In the genomic region with DNA sequence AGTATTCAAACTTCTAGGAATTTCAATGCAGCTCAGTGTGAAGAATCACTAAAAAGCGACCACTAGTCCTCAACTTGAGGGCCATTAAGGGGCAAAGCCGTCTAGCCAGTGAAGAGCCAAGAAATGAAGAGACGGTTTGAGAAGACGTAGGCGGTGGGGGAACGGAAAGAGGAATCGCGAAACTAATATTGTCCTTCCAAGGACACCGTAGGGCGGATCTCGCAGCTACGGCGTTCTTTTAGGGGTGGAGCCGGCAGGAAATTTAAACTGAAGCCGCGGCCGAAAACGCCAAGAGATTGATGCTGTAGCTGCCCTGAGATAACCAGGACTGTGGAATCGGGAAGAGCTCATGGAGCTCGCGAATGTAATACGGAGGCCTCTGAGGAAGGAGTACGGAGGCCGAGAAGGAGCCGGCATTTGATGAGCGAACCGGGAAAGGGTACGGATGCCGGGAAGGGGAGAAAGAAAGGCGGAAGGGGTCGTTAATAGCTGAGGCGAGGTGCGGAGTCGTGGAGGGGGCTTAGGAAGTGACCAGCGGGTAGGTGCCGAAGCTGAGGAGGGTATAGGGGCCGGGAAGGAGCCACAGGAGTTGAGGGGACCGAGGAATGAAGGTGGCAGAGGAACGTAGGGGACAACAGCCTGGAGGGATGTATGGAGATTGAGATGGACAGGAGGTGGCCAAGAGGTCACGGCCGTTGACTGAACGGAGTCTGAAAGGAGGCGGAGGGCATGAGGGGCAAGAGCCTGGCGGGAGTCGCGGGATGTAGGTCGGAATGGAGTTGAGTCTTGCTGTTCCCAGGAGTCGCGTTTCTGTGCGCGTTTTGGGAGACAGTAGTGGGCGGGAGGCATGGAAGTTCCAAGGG, we compare ENCODE assay signal across 8 cellular contexts. TPM values are rescaled to one million over a fixed set of nuclear protein-coding genes. Genes with fewer than 3 reads are reported as not detected.
DNase-seq lines count a peak whose midpoint lies in the region; ATAC-seq and TF ChIP-seq lines count a peak whose summit lies in the region.

DBF4B (plus strand) TSS at position 265 of the 863 bp plus-strand sequence; CDS start at position 421, 156 bp downstream.

- no peaks in the 10 kb centered on the region for H3K9me3 ChIP-seq in MG63
- H3K9me3 ChIP-seq in RWPE2 (ENCODE audit: severe bottlenecking): no peaks in the 10 kb centered on the region

- ATAC-seq in GM18907 (IDR thresholded peaks at IDR 0.05; ENCODE audit: unreplicated experiment): peak; percentile 71
- ATAC-seq in RWPE2 (ENCODE audit: low read depth): peak; percentile 77

- intact Hi-C loops in activated T-helper 2 cell treated with anti-CD3 and anti-CD28 coated beads, Interferon-gamma antibody, Interleukin-2, Interleukin-4, amounts not matched to agents 10 μg/mL and 5 μg/mL and 100 μg/mL, durations not matched to agents 14 hours and 24 hours and 36 hours (cut with micrococcal nuclease): loop anchor here (1.0 kb wide), 1 partner anchor 19 kb away; the partner anchor contains the start of gene CCDC43

- peak within 1 kb of the TSS; percentile 60 for H3K27ac ChIP-seq in RWPE2 (ENCODE audit: poor library complexity, severe bottlenecking)

- H3K9me3 Mint-ChIP-seq in activated T-helper 2 cell treated with anti-CD3 and anti-CD28 coated beads, Interferon-gamma antibody, Interleukin-2, Interleukin-4, amounts not matched to agents 10 μg/mL and 5 μg/mL and 100 μg/mL, durations not matched to agents 14 hours and 24 hours and 36 hours: no peaks in the 10 kb centered on the region
- no peaks in the 10 kb centered on the region for H3K9me3 Mint-ChIP-seq in nephron progenitor cell

- no peak within 1 kb of the TSS for H3K27ac Mint-ChIP-seq in activated T-helper 2 cell treated with anti-CD3 and anti-CD28 coated beads, Interferon-gamma antibody, Interleukin-2, Interleukin-4, amounts not matched to agents 10 μg/mL and 5 μg/mL and 100 μg/mL, durations not matched to agents 14 hours and 24 hours and 36 hours
- no peak within 1 kb of the TSS for H3K27ac Mint-ChIP-seq in nephron progenitor cell

- peaks cover 4% of the 10 kb centered on the region for H3K36me3 Mint-ChIP-seq in activated T-helper 2 cell treated with anti-CD3 and anti-CD28 coated beads, Interferon-gamma antibody, Interleukin-2, Interleukin-4, amounts not matched to agents 10 μg/mL and 5 μg/mL and 100 μg/mL, durations not matched to agents 14 hours and 24 hours and 36 hours (ENCODE audit: low read depth)
- peaks cover 8% of the 10 kb centered on the region for H3K36me3 Mint-ChIP-seq in nephron progenitor cell (ENCODE audit: low read depth)

- peaks cover 4% of the 10 kb centered on the region; the same call in 1 of the 2 replicates for H3K36me3 ChIP-seq in MG63
- H3K36me3 ChIP-seq in RWPE2 (ENCODE audit: low read depth): peaks cover 4% of the 10 kb centered on the region

- H3K27me3 Mint-ChIP-seq in activated T-helper 2 cell treated with anti-CD3 and anti-CD28 coated beads, Interferon-gamma antibody, Interleukin-2, Interleukin-4, amounts not matched to agents 10 μg/mL and 5 μg/mL and 100 μg/mL, durations not matched to agents 14 hours and 24 hours and 36 hours (ENCODE audit: low read depth): peaks cover 6% of the 10 kb centered on the region
- H3K27me3 Mint-ChIP-seq in nephron progenitor cell (ENCODE audit: low read depth, poor library complexity): peaks cover 19% of the 10 kb centered on the region

- H3K4me1 ChIP-seq in RWPE2 (ENCODE audit: insufficient read depth, poor library complexity, severe bottlenecking): peaks cover 8% of the 10 kb centered on the region

- H3K4me3 ChIP-seq in MG63 (peak within 1 kb of the TSS; percentile 90), RWPE2 (ENCODE audit: severe bottlenecking) (peak within 1 kb of the TSS; percentile 70), fibroblast of villous mesenchyme (ENCODE audit: low read depth, low read length) (peak within 1 kb of the TSS; percentile 100)

- H3K4me1 Mint-ChIP-seq in activated T-helper 2 cell treated with anti-CD3 and anti-CD28 coated beads, Interferon-gamma antibody, Interleukin-2, Interleukin-4, amounts not matched to agents 10 μg/mL and 5 μg/mL and 100 μg/mL, durations not matched to agents 14 hours and 24 hours and 36 hours (ENCODE audit: low read depth): peaks cover 6% of the 10 kb centered on the region
- H3K4me1 Mint-ChIP-seq in nephron progenitor cell: no peaks in the 10 kb centered on the region

- H3K27me3 ChIP-seq in MG63 (no peaks in the 10 kb centered on the region), RWPE2 (ENCODE audit: insufficient read depth, poor library complexity, severe bottlenecking) (no peaks in the 10 kb centered on the region)

- peak; percentile 87 for DNase-seq in A172 (ENCODE audit: low spot score)
- peak; percentile 89 for DNase-seq in MG63
- DNase-seq in RWPE2 (ENCODE audit: low spot score): peak; percentile 82
- DNase-seq in activated T-helper 2 cell treated with anti-CD3 and anti-CD28 coated beads, Interferon-gamma antibody, Interleukin-2, Interleukin-4, amounts not matched to agents 10 μg/mL and 5 μg/mL and 100 μg/mL, durations not matched to agents 14 hours and 24 hours and 36 hours (ENCODE audit: low spot score): peak; percentile 81
- DNase-seq in fibroblast of villous mesenchyme (ENCODE audit: low read depth): peak; percentile 93
- DNase-seq in nephron progenitor cell: peak; percentile 82
- DNase-seq in stimulated activated naive CD4-positive, alpha-beta T cell treated with Interleukin-2 at 50 U/mL for 16 hours (lab: John Stamatoyannopoulos, UW): peak; percentile 79

- no peak within 1 kb of the TSS for H3K4me3 Mint-ChIP-seq in activated T-helper 2 cell treated with anti-CD3 and anti-CD28 coated beads, Interferon-gamma antibody, Interleukin-2, Interleukin-4, amounts not matched to agents 10 μg/mL and 5 μg/mL and 100 μg/mL, durations not matched to agents 14 hours and 24 hours and 36 hours (ENCODE audit: low read depth)
- no peak within 1 kb of the TSS for H3K4me3 Mint-ChIP-seq in nephron progenitor cell

- TF ChIP-seq CTCF in RWPE2 (IDR thresholded peaks at IDR 0.05; ENCODE audit: poor library complexity, severe bottlenecking) (no peak), fibroblast of villous mesenchyme (IDR thresholded peaks at IDR 0.05; ENCODE audit: insufficient read depth, low read depth, low read length) (no peak), nephron progenitor cell (IDR thresholded peaks at IDR 0.05) (no peak)

RNA-seq across cellular contexts. Expression of gene DBF4B, which starts in this region (rescaled TPM):
- 8.0 and 12.2 TPM in 2 replicates for total RNA-seq in A172 (2014; rRNA removed; shearing (Covaris generic))
- total RNA-seq in MG63 (2014; rRNA removed; shearing (Covaris generic); ENCODE audit: low replicate concordance): 7.9 and 11.1 TPM in 2 replicates
- total RNA-seq in activated T-helper 2 cell treated with anti-CD3 and anti-CD28 coated beads, Interferon-gamma antibody, Interleukin-2, Interleukin-4, amounts not matched to agents 10 μg/mL and 5 μg/mL and 100 μg/mL, durations not matched to agents 14 hours and 24 hours and 36 hours: 22.8 and 24.4 TPM in 2 replicates
- total RNA-seq in fibroblast of villous mesenchyme: 4.2 and 7.8 TPM in 2 replicates

Comparison
In these comparisons a context has a peak if more than half of its experiments do, and no peak if none do; other contexts are left out.
1. Peak in every context shown above with its lines: DNase-seq, ATAC-seq, H3K4me3 ChIP-seq and H3K27ac ChIP-seq.